1 cellular context compared by ENCODE assay signal in genomic region chr15:92315595-92316211, GRCh38.
TF ChIP-seq lines count a peak whose summit lies in the region.

No MANE protein-coding gene starts in this region.

TF ChIP-seq in GM23338, 12 proteins besides CTCF, POLR2A, EP300 and RAD21 (continued from another document):
- no peak for TF ChIP-seq REST (IDR thresholded peaks at IDR 0.05; ENCODE audit: unreplicated experiment)
